ENCODE assay signal across 19 cellular contexts in genomic region chr11:17653606-17654005, GRCh38.
"Had no signal": no experiment of that assay in that cellular context is flagged by ENCODE, and none has a peak within 500 bp of the region (broad histone marks: within the 10 kb centered on the region; RNA-seq: fewer than 3 reads in every experiment).

No MANE protein-coding gene starts in this region.

- H3K4me1 ChIP-seq: body of pancreas, right lobe of liver, upper lobe of left lung had no signal

- H3K9me3 ChIP-seq: body of pancreas, right lobe of liver had no signal

- DNase-seq: activated CD4-positive, alpha-beta T cell treated with anti-CD3 and anti-CD28 coated beads, Interleukin-2, amount 10 ng/mL, durations not matched to agents 7 days and 5 days; activated CD8-positive, alpha-beta memory T cell treated with anti-CD3 and anti-CD28 coated beads, Interleukin-2, amount 10 ng/mL, durations not matched to agents 7 days and 5 days; activated CD8-positive, alpha-beta T cell treated with anti-CD3 and anti-CD28 coated beads for 36 hours; activated gamma-delta T cell; anterior cingulate cortex; body of pancreas; foreskin fibroblast; hypothalamus; midbrain; nephron progenitor cell; nucleus accumbens; right lobe of liver; stimulated activated CD4-positive, alpha-beta T cell treated with anti-CD3 and anti-CD28 coated beads, Interleukin-4, amount 100 ng/mL, for 1 hour; stimulated activated naive CD8-positive, alpha-beta T cell treated with anti-CD3 and anti-CD28 coated beads, Interleukin-15, Interleukin-2, amounts not matched to agents 100 U/mL and 50 U/mL, for 24 hours; SW 1271; T-helper 17 cell had no signal

- H3K27me3 ChIP-seq: body of pancreas, right lobe of liver, upper lobe of left lung had no signal

- H3K36me3 ChIP-seq: cardiac muscle cell, right lobe of liver, upper lobe of left lung had no signal

- FAIRE-seq: endometrium had no signal

- H3K4me3 ChIP-seq: body of pancreas, cardiac muscle cell, right lobe of liver, upper lobe of left lung had no signal

- ATAC-seq: activated CD8-positive, alpha-beta memory T cell treated with anti-CD3 and anti-CD28 coated beads, Interleukin-2, amount 10 ng/mL, durations not matched to agents 7 days and 5 days; activated CD8-positive, alpha-beta T cell treated with anti-CD3 and anti-CD28 coated beads for 36 hours; body of pancreas; right lobe of liver; stimulated activated naive CD8-positive, alpha-beta T cell treated with anti-CD3 and anti-CD28 coated beads, Interleukin-15, Interleukin-2, amounts not matched to agents 100 U/mL and 50 U/mL, for 24 hours; T-helper 17 cell had no signal

- H3K27ac ChIP-seq: body of pancreas, cardiac muscle cell, right lobe of liver, upper lobe of left lung had no signal
